ENCODE assay signal across 7 cellular contexts in genomic region chr10:112731450-112731849, GRCh38.
DNase-seq lines count a peak whose midpoint lies in the region; ATAC-seq, FAIRE-seq and TF ChIP-seq lines count a peak whose summit lies in the region.
"Not testable (repeated sequence)": the region's sequence is repeated elsewhere in the genome, so short reads cannot be mapped to it uniquely, and the experiment has no call there.

No MANE protein-coding gene starts in this region.

- peak; percentile 48 for FAIRE-seq in A204.1 (lab: Jason Lieb, UNC)
- peak; percentile 15 for FAIRE-seq in G401.6 (lab: Jason Lieb, UNC)
- peak; percentile 30 for FAIRE-seq in islet of Langerhans (lab: Jason Lieb, UNC)

- not testable (repeated sequence) for ATAC-seq in WTC11

- not testable (repeated sequence) for H3K36me3 Mint-ChIP-seq in WTC11, neural progenitor cell

- not testable (repeated sequence) for DNase-seq in Karpas-422; WTC11 (ENCODE audit: low spot score); neural progenitor cell (ENCODE audit: low spot score)

- not testable (repeated sequence) for H3K9me3 Mint-ChIP-seq in WTC11, neural progenitor cell

- H3K4me1 ChIP-seq in HUES48 (ENCODE audit: control insufficient read depth, insufficient read depth, low read length) (peaks cover 40% of the 10 kb centered on the region), Karpas-422 (ENCODE audit: low read length) (peaks cover 24% of the 10 kb centered on the region), neural progenitor cell (peaks cover 44% of the 10 kb centered on the region)

- peak overlapping the region; percentile 89 for H3K27ac ChIP-seq in HUES48 (ENCODE audit: low read depth, low read length)
- peak overlapping the region; percentile 62 for H3K27ac ChIP-seq in Karpas-422 (ENCODE audit: low read length)
- H3K27ac ChIP-seq in neural progenitor cell = peak overlapping the region; percentile 54

- not testable (repeated sequence) for H3K79me2 ChIP-seq in Karpas-422 (ENCODE audit: low read length); neural progenitor cell (ENCODE audit: low read depth)

- not testable (repeated sequence) for H3K9me3 ChIP-seq in HUES48 (ENCODE audit: control insufficient read depth, insufficient read depth, low read length); Karpas-422 (ENCODE audit: low read length); neural progenitor cell (ENCODE audit: low read depth)

- H3K27me3 ChIP-seq in HUES48 (ENCODE audit: control insufficient read depth, insufficient read depth, low read length); Karpas-422 (ENCODE audit: low read length); neural progenitor cell: not testable (repeated sequence)

- H2AFZ ChIP-seq in Karpas-422 (ENCODE audit: low read length); neural progenitor cell (replicated peaks): not testable (repeated sequence)

- peak overlapping the region; percentile 96; the same call in 1 of the 2 replicates for H3K27ac Mint-ChIP-seq in WTC11
- not testable (repeated sequence) for H3K27ac Mint-ChIP-seq in neural progenitor cell

- H3K4me2 ChIP-seq in Karpas-422 (ENCODE audit: low read depth, low read length, poor library complexity, severe bottlenecking) (peak overlapping the region; percentile 63), neural progenitor cell (peak overlapping the region; percentile 67)

- CTCF ChIA-PET in WTC11 (lab: Charles Lee) = interaction anchor here (0.7 kb wide), 1 partner anchor 9 kb away, joined by 3 read pairs; no protein-coding TSS in a partner anchor

- not testable (repeated sequence) for TF ChIP-seq CTCF in WTC11 (IDR thresholded peaks at IDR 0.05); neural progenitor cell (IDR thresholded peaks at IDR 0.05)

- peaks cover 18% of the 10 kb centered on the region for H3F3A ChIP-seq in neural progenitor cell (ENCODE audit: low read depth)

- not testable (repeated sequence) for H3K9me2 ChIP-seq in Karpas-422 (replicated peaks; ENCODE audit: insufficient read depth, low read length)

- POLR2A ChIA-PET in WTC11 (lab: Charles Lee) = not testable (repeated sequence)

- H3K9ac ChIP-seq in HUES48 (ENCODE audit: low read depth, low read length); neural progenitor cell: not testable (repeated sequence)
- H3K9ac ChIP-seq in Karpas-422 (ENCODE audit: low read length) = peak overlapping the region; percentile 38

- not testable (repeated sequence) for H4K20me1 ChIP-seq in Karpas-422 (ENCODE audit: insufficient read depth, low read depth, low read length); neural progenitor cell (ENCODE audit: low read depth)

- H3K27me3 Mint-ChIP-seq in WTC11 (ENCODE audit: low read depth); neural progenitor cell (ENCODE audit: insufficient read depth, low read depth): not testable (repeated sequence)

- H3K36me3 ChIP-seq in HUES48 (ENCODE audit: control insufficient read depth, insufficient read depth, low read length); Karpas-422 (ENCODE audit: insufficient read depth, low read length); neural progenitor cell: not testable (repeated sequence)

- H3K4me3 ChIP-seq in HUES48 (ENCODE audit: low read depth, low read length); neural progenitor cell: not testable (repeated sequence)
- peak overlapping the region; percentile 33; the same call in 1 of the 2 replicates for H3K4me3 ChIP-seq in Karpas-422 (ENCODE audit: low read length)

- H3K4me1 Mint-ChIP-seq in WTC11 = peaks cover 64% of the 10 kb centered on the region
- H3K4me1 Mint-ChIP-seq in neural progenitor cell = peaks cover 44% of the 10 kb centered on the region

- H3K4me3 Mint-ChIP-seq in WTC11, neural progenitor cell: not testable (repeated sequence)
